In the genomic region with DNA sequence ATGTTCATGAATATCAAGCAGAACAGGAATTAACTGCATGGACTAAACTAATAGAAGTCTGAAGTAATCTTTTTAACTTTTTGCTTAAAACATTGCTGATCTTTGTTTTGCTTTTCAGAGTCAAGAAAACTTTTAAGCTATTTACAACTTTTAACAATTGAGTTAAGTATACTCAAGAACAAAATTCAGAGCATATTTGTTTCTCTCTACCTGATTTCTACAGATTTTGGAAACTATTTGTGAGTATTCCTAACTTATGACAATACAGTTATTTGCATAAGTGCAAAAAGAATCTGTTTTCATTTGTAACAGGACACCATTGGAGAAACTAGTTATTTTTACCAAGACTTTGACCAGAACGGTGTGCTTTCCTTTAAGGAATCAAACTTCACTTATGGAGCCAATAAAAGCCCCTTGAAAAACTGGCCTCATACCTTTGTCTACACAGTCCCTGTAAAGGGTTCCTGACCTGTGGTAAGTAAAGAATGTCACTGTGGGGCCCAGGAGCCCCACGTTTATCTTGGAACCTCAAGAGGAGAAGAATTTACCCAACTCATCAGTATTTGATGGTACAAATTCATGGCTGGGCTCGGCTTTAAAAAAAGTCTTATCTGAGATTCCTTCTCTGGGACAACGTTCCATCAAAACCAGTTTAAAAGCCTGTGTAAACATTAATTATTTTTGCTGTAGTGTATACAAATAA, we compare ENCODE assay signal across 20 cellular contexts. TPM values are rescaled to one million over a fixed set of nuclear protein-coding genes. Genes with fewer than 3 reads are reported as not detected.
DNase-seq lines count a peak whose midpoint lies in the region; ATAC-seq and TF ChIP-seq lines count a peak whose summit lies in the region.
"Had no signal": no experiment of that assay in that cellular context is flagged by ENCODE, and none has a peak within 500 bp of the region (broad histone marks: within the 10 kb centered on the region; RNA-seq: fewer than 3 reads in every experiment).

No MANE protein-coding gene starts in this region.

- CTCF ChIA-PET in Caco-2 (lab: Charles Lee) (no interaction called here), HEK293 (lab: Yijun Ruan, JAX) (interaction anchor here (1.0 to 1.1 kb wide), 2 partner anchors 9 to 71 kb away, joined by 3 read pairs; no protein-coding TSS in a partner anchor)

- H3K36me3 ChIP-seq in Caco-2 (ENCODE audit: control insufficient read depth, insufficient read depth, low read length) (peaks cover 3% of the 10 kb centered on the region), HEK293 (ENCODE audit: control insufficient read depth in 2 of 2, insufficient read depth in 1 of 2, low read length in 2 of 2) (no peaks in the 10 kb centered on the region)
- H3K36me3 ChIP-seq: BE2C had no signal

- H3K4me3 ChIP-seq in Caco-2 (ENCODE audit: low read depth, low read length) (no peak overlapping the region), HEK293 (ENCODE audit: low read depth, low read length) (no peak overlapping the region)
- H3K4me3 ChIP-seq: BLaER1 had no signal

- no peaks in the 10 kb centered on the region for H3K36me3 Mint-ChIP-seq in Caco-2 (ENCODE audit: insufficient read depth, unreplicated experiment)
- H3K36me3 Mint-ChIP-seq in stimulated activated memory B cell treated with anti-CD40 and anti-IgM and Interleukin-4, amounts not matched to agents 10 μg/mL and 1 μg/mL and 100 μg/mL, for 72 hours = no peaks in the 10 kb centered on the region
- H3K36me3 Mint-ChIP-seq: CD4-positive, alpha-beta memory T cell; CD4-positive, CD25-positive, alpha-beta regulatory T cell; CD8-positive, alpha-beta memory T cell had no signal

- H3K27me3 ChIP-seq in Caco-2 (replicated peaks; ENCODE audit: control insufficient read depth, insufficient read depth, low read length) = no peaks in the 10 kb centered on the region
- H3K27me3 ChIP-seq: BLaER1 had no signal

- H3K27ac Mint-ChIP-seq in Caco-2 (ENCODE audit: unreplicated experiment) = peak overlapping the region; percentile 69
- no peak overlapping the region for H3K27ac Mint-ChIP-seq in stimulated activated memory B cell treated with anti-CD40 and anti-IgM and Interleukin-4, amounts not matched to agents 10 μg/mL and 1 μg/mL and 100 μg/mL, for 72 hours
- H3K27ac Mint-ChIP-seq: CD14-positive monocyte; CD4-positive, alpha-beta memory T cell; CD4-positive, CD25-positive, alpha-beta regulatory T cell; CD8-positive, alpha-beta memory T cell had no signal

- H3K9me3 ChIP-seq in Caco-2 (peaks cover 2% of the 10 kb centered on the region), HEK293 (ENCODE audit: control insufficient read depth, insufficient read depth, low read depth, low read length) (no peaks in the 10 kb centered on the region)
- H3K9me3 ChIP-seq: BE2C had no signal

- H3K9me3 Mint-ChIP-seq in Caco-2 (ENCODE audit: unreplicated experiment) = no peaks in the 10 kb centered on the region
- peaks cover 7% of the 10 kb centered on the region for H3K9me3 Mint-ChIP-seq in stimulated activated memory B cell treated with anti-CD40 and anti-IgM and Interleukin-4, amounts not matched to agents 10 μg/mL and 1 μg/mL and 100 μg/mL, for 72 hours

- ATAC-seq in HG02798 (IDR thresholded peaks at IDR 0.05; ENCODE audit: poor library complexity, unreplicated experiment) = no peak
- no peak for ATAC-seq in GM18909 (IDR thresholded peaks at IDR 0.05; ENCODE audit: poor library complexity, unreplicated experiment)
- no peak for ATAC-seq in stimulated activated memory B cell treated with anti-CD40 and anti-IgM and Interleukin-4, amounts not matched to agents 10 μg/mL and 1 μg/mL and 100 μg/mL, for 72 hours

- no peak overlapping the region for H3K27ac ChIP-seq in HEK293 (ENCODE audit: extremely low read depth, low read depth, low read length)
- H3K27ac ChIP-seq in VCaP = peak overlapping the region; percentile 28; the same call in 1 of the 2 replicates
- H3K27ac ChIP-seq: BLaER1 had no signal

- H3K4me1 ChIP-seq in Caco-2 (peaks cover 45% of the 10 kb centered on the region), HEK293 (ENCODE audit: control insufficient read depth, insufficient read depth, low read length) (no peaks in the 10 kb centered on the region)
- H3K4me1 ChIP-seq: BE2C had no signal

- intact Hi-C loops in Caco-2 (cut with micrococcal nuclease; ENCODE audit: unreplicated experiment) = loop anchor here (1.0 kb wide), 1 partner anchor 20 kb away; the partner anchor contains the start of gene ZFP1

- H3K4me3 Mint-ChIP-seq in Caco-2 (ENCODE audit: unreplicated experiment) = peak overlapping the region; percentile 19
- no peak overlapping the region for H3K4me3 Mint-ChIP-seq in stimulated activated memory B cell treated with anti-CD40 and anti-IgM and Interleukin-4, amounts not matched to agents 10 μg/mL and 1 μg/mL and 100 μg/mL, for 72 hours
- H3K4me3 Mint-ChIP-seq: CD14-positive monocyte; CD4-positive, alpha-beta memory T cell; CD4-positive, CD25-positive, alpha-beta regulatory T cell; CD8-positive, alpha-beta memory T cell had no signal

- POLR2A ChIA-PET in Caco-2 (lab: Charles Lee) = interaction anchor here (0.6 kb wide), 2 partner anchors 29 to 274 kb away, joined by 6 read pairs; no protein-coding TSS in a partner anchor
- POLR2A ChIA-PET in HEK293 (lab: Yijun Ruan, JAX) = no interaction called here

- BruUV-seq in Caco-2 (replicated peaks; lab: Mats Ljungman, UMichigan) = TSS peak; percentile 16

- DNase-seq in Caco-2 = peak; percentile 67 to 85
- DNase-seq: 8988T; ACHN; BE2C; C1 segment of cervical spinal cord; Calu3; CD4-positive, alpha-beta memory T cell; CD4-positive, CD25-positive, alpha-beta regulatory T cell; CD8-positive, alpha-beta memory T cell; COR-L47; DMS79 treated with DMSO at 0.1 percent for 48 hours; GF-D8 had no signal

- H3K4me1 Mint-ChIP-seq in Caco-2 (ENCODE audit: low read depth, unreplicated experiment) = peaks cover 26% of the 10 kb centered on the region
- no peaks in the 10 kb centered on the region for H3K4me1 Mint-ChIP-seq in stimulated activated memory B cell treated with anti-CD40 and anti-IgM and Interleukin-4, amounts not matched to agents 10 μg/mL and 1 μg/mL and 100 μg/mL, for 72 hours

- TF ChIP-seq CTCF in Caco-2 (IDR thresholded peaks at IDR 0.05; ENCODE audit: insufficient read depth in 1 of 2, low read depth in 1 of 2, low read length in 1 of 2, severe bottlenecking in 1 of 2, unreplicated experiment in 1 of 2) (no peak), HEK293 (tag by site-specific recombination; IDR thresholded peaks at IDR 0.05) (no peak), VCaP (conservative IDR thresholded peaks at IDR 0.05) (no peak)

- no peaks in the 10 kb centered on the region for H3K27me3 Mint-ChIP-seq in Caco-2 (ENCODE audit: insufficient read depth, unreplicated experiment)
- H3K27me3 Mint-ChIP-seq in stimulated activated memory B cell treated with anti-CD40 and anti-IgM and Interleukin-4, amounts not matched to agents 10 μg/mL and 1 μg/mL and 100 μg/mL, for 72 hours = peaks cover 16% of the 10 kb centered on the region
- H3K27me3 Mint-ChIP-seq: CD4-positive, CD25-positive, alpha-beta regulatory T cell had no signal

TF ChIP-seq in HEK293, 187 proteins besides CTCF, POLR2A, EP300 and RAD21:
- TF ChIP-seq ZBTB17 (tag by site-specific recombination; IDR thresholded peaks at IDR 0.05) (no peak), SETDB1 (IDR thresholded peaks at IDR 0.05; ENCODE audit: insufficient read length, low read length) (peak; percentile 97), ZNF621 (tag by site-specific recombination; IDR thresholded peaks at IDR 0.05) (no peak), KLF9 (tag by site-specific recombination; IDR thresholded peaks at IDR 0.05; ENCODE audit: low read depth) (no peak), MYNN (tag by site-specific recombination; IDR thresholded peaks at IDR 0.05; ENCODE audit: borderline replicate concordance) (no peak), ZNF555 (tag by site-specific recombination; conservative IDR thresholded peaks at IDR 0.05) (0 out of 2 replicates have a peak, but pooled peaks have one; percentile 7), ZNF549 (tag by site-specific recombination; IDR thresholded peaks at IDR 0.05) (peak; percentile 38; the same call in 1 of the 2 replicates)

RNA-seq across cellular contexts. Expression of gene LDHD, which starts 11.3 kb away (rescaled TPM):
- 4.1 and 4.5 TPM in 2 replicates for total RNA-seq in Caco-2 (2022)
- total RNA-seq: A673; CD4-positive, CD25-positive, alpha-beta regulatory T cell; CD8-positive, alpha-beta memory T cell had no signal

RNA-seq across cellular contexts. Expression of gene ZFP1, which starts 20.5 kb away (rescaled TPM):
- total RNA-seq in Caco-2 (2022) = 11.4 and 14.2 TPM in 2 replicates
